ENCODE assay signal across 1 cellular context in the genomic region with DNA sequence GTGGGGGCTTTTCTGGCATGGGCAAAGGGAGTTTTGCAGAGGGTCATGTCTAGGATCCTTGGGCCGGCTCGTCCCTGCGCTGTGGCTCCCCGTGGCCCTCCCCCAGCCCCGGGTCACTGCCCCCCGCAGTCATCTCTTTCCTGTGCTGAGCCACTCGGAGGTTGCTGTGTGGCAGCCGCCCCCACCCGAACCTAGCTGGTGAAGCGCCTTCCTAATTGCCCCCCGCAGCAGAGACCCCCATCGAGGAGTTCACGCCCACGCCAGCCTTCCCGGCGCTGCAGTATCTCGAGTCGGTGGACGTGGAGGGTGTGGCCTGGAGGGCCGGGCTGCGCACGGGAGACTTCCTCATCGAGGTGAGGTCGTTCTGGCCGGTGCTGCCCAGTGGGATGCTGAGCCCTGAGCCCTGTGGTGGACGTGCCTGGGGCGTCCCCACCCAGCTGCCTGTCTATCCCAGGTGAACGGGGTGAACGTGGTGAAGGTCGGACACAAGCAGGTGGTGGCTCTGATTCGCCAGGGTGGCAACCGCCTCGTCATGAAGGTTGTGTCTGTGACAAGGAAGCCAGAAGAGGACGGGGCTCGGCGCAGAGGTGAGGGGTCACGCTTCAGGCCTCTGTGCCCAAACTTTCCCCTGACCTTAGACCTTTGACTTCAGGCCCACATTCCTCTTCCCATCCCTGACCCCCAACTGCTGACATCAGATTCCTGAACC.
TF ChIP-seq lines count a peak whose summit lies in the region.

No MANE protein-coding gene starts in this region.

TF ChIP-seq in K562, 482 proteins besides CTCF, POLR2A, EP300 and RAD21:
- no peak for TF ChIP-seq C11orf30 (IDR thresholded peaks at IDR 0.05; ENCODE audit: low read depth)
- TF ChIP-seq EGR1 (conservative IDR thresholded peaks at IDR 0.05) = 0 out of 2 replicates have a peak, but pooled peaks have one; percentile 16
